Comparison of ENCODE assay signal across 15 cellular contexts in the genomic region with DNA sequence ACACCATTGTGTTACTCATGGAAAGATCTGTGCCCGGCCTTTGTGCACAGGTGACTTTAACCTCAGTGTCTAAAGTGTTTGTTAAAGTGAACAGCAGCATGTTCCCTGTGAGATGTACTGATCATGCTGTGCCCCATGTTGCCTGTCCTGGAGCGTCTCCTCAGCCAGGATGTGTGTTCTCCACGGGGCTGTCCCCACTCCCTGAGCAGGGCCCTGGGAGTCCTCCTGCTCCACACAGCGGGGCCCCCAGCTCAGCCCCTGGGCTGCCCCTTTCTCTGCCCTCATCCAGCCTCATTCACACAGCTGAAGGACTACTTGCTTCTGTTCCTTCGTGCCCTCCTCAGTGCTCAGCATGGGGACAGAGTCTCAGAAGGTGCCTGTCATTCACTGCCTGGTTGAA.
DNase-seq lines count a peak whose midpoint lies in the region; ATAC-seq, FAIRE-seq and TF ChIP-seq lines count a peak whose summit lies in the region.
"Had no signal": no experiment of that assay in that cellular context is flagged by ENCODE, and none has a peak within 500 bp of the region (broad histone marks: within the 10 kb centered on the region; RNA-seq: fewer than 3 reads in every experiment).

No MANE protein-coding gene starts in this region.

- H3K27me3 Mint-ChIP-seq in nephron (ENCODE audit: low read depth), result peaks cover 4% of the 10 kb centered on the region
- peaks cover 3% of the 10 kb centered on the region for H3K27me3 Mint-ChIP-seq in activated CD8-positive, alpha-beta memory T cell treated with anti-CD3 and anti-CD28 coated beads, Interleukin-2, amount 10 ng/mL, durations not matched to agents 7 days and 5 days

- intact Hi-C loops in upper lobe of right lung (cut with DNase I), result no loop called here

- 0 out of 3 replicates have a peak, but pooled peaks have one; percentile 17 for ATAC-seq in RWPE2 (ENCODE audit: low read depth)
- peak; percentile 31 for ATAC-seq in upper lobe of right lung
- no peak for ATAC-seq in activated CD8-positive, alpha-beta memory T cell treated with anti-CD3 and anti-CD28 coated beads, Interleukin-2, amount 10 ng/mL, durations not matched to agents 7 days and 5 days
- ATAC-seq: CD8-positive, alpha-beta T cell had no signal

- peaks cover 20% of the 10 kb centered on the region for H3K36me3 Mint-ChIP-seq in nephron (ENCODE audit: low read depth)
- H3K36me3 Mint-ChIP-seq in activated CD8-positive, alpha-beta memory T cell treated with anti-CD3 and anti-CD28 coated beads, Interleukin-2, amount 10 ng/mL, durations not matched to agents 7 days and 5 days, result peaks cover 3% of the 10 kb centered on the region

- peaks cover 58% of the 10 kb centered on the region for H3K4me1 Mint-ChIP-seq in nephron
- H3K4me1 Mint-ChIP-seq in activated CD8-positive, alpha-beta memory T cell treated with anti-CD3 and anti-CD28 coated beads, Interleukin-2, amount 10 ng/mL, durations not matched to agents 7 days and 5 days, result peaks cover 4% of the 10 kb centered on the region
- H3K4me1 Mint-ChIP-seq: B cell had no signal

- peak overlapping the region in 2 of 3 experiments; percentile 71 to 73 for H3K27ac Mint-ChIP-seq in nephron
- H3K27ac Mint-ChIP-seq in activated CD8-positive, alpha-beta memory T cell treated with anti-CD3 and anti-CD28 coated beads, Interleukin-2, amount 10 ng/mL, durations not matched to agents 7 days and 5 days, result no peak overlapping the region
- H3K27ac Mint-ChIP-seq: B cell; CD8-positive, alpha-beta T cell; HFFc6 had no signal

- H3K9me3 ChIP-seq in RWPE2 (ENCODE audit: severe bottlenecking) (peaks cover 5% of the 10 kb centered on the region), upper lobe of right lung (peaks cover 8% of the 10 kb centered on the region)

- H3K27me3 ChIP-seq in RWPE2 (ENCODE audit: insufficient read depth, poor library complexity, severe bottlenecking), result no peaks in the 10 kb centered on the region
- H3K27me3 ChIP-seq in upper lobe of right lung, result no peaks in the 10 kb centered on the region
- H3K27me3 ChIP-seq: BLaER1 treated with 17β-estradiol and CSF1 and Interleukin-3, amounts not matched to agents 10 nM and 100 nM had no signal

- peak; percentile 96 for FAIRE-seq in HTR-8/SVneo (lab: Jason Lieb, UNC)

- no peak overlapping the region for H3K4me3 Mint-ChIP-seq in nephron
- H3K4me3 Mint-ChIP-seq in activated CD8-positive, alpha-beta memory T cell treated with anti-CD3 and anti-CD28 coated beads, Interleukin-2, amount 10 ng/mL, durations not matched to agents 7 days and 5 days, result no peak overlapping the region
- H3K4me3 Mint-ChIP-seq: B cell; CD8-positive, alpha-beta T cell; HFFc6 had no signal

- H3K36me3 ChIP-seq in RWPE2 (ENCODE audit: low read depth) (no peaks in the 10 kb centered on the region), upper lobe of right lung (no peaks in the 10 kb centered on the region)

- DNase-seq in HTR-8/SVneo (ENCODE audit: insufficient read length, low spot score), result no peak
- no peak for DNase-seq in RWPE2 (ENCODE audit: low spot score)
- no peak for DNase-seq in upper lobe of right lung
- no peak for DNase-seq in T-helper 9 cell
- no peak for DNase-seq in activated CD4-positive, alpha-beta T cell treated with anti-CD3 and anti-CD28 coated beads for 1 hour
- no peak for DNase-seq in activated CD8-positive, alpha-beta memory T cell treated with anti-CD3 and anti-CD28 coated beads, Interleukin-2, amount 10 ng/mL, durations not matched to agents 7 days and 5 days
- DNase-seq: Calu3; CD8-positive, alpha-beta T cell; DMS79 treated with DMSO at 0.1 percent for 48 hours; GF-D8; HCEC 1CT; HFFc6 had no signal

- CTCF ChIA-PET in activated CD8-positive, alpha-beta memory T cell treated with anti-CD3 and anti-CD28 coated beads, Interleukin-2, amount 10 ng/mL, durations not matched to agents 7 days and 5 days (lab: Charles Lee), result no interaction called here

- H3K4me3 ChIP-seq in RWPE2 (ENCODE audit: severe bottlenecking) (no peak overlapping the region), upper lobe of right lung (no peak overlapping the region)
- H3K4me3 ChIP-seq: BLaER1 treated with 17β-estradiol and CSF1 and Interleukin-3, amounts not matched to agents 10 nM and 100 nM had no signal

- H3K4me1 ChIP-seq in RWPE2 (ENCODE audit: insufficient read depth, poor library complexity, severe bottlenecking), result no peaks in the 10 kb centered on the region
- peaks cover 6% of the 10 kb centered on the region for H3K4me1 ChIP-seq in upper lobe of right lung

- TF ChIP-seq CTCF in RWPE2 (IDR thresholded peaks at IDR 0.05; ENCODE audit: poor library complexity, severe bottlenecking), result no peak
- TF ChIP-seq CTCF in nephron (IDR thresholded peaks at IDR 0.05; ENCODE audit: unreplicated experiment in 3 of 3), result no peak
- TF ChIP-seq CTCF in upper lobe of right lung (IDR thresholded peaks at IDR 0.05), result no peak

- H3K9me3 Mint-ChIP-seq in nephron, result peaks cover 26% of the 10 kb centered on the region
- H3K9me3 Mint-ChIP-seq in activated CD8-positive, alpha-beta memory T cell treated with anti-CD3 and anti-CD28 coated beads, Interleukin-2, amount 10 ng/mL, durations not matched to agents 7 days and 5 days (ENCODE audit: low read depth), result peaks cover 4% of the 10 kb centered on the region

- no peak overlapping the region for H3K27ac ChIP-seq in RWPE2 (ENCODE audit: poor library complexity, severe bottlenecking)
- no peak overlapping the region for H3K27ac ChIP-seq in upper lobe of right lung
